In the genomic region with DNA sequence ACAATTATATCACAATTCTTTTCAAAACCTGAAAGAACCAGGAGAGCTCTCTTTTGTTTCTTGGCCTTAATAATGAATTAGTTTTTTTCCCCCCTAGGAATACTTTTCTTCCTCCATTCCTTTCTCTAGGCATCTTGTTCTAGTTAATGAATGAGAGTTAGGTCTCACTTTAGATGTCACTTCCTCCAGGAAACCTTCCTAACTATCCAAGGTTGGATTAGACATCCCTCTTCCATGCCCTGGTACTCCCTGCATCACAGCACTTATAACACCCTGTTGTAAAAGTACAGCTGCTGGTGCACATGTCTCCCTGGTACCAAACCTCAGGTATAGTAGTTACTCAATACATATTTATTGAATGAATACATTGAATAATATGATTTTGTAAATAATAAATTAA, we compare ENCODE assay signal across 18 cellular contexts. TPM values are rescaled to one million over a fixed set of nuclear protein-coding genes. Genes with fewer than 3 reads are reported as not detected.
DNase-seq lines count a peak whose midpoint lies in the region; ATAC-seq, FAIRE-seq and TF ChIP-seq lines count a peak whose summit lies in the region.
"Had no signal": no experiment of that assay in that cellular context is flagged by ENCODE, and none has a peak within 500 bp of the region (broad histone marks: within the 10 kb centered on the region; RNA-seq: fewer than 3 reads in every experiment).

No MANE protein-coding gene starts in this region.

- FAIRE-seq in endothelial cell of umbilical vein (lab: Jason Lieb, UNC): no peak

- H3K36me3 ChIP-seq in breast epithelium: no peaks in the 10 kb centered on the region
- H3K36me3 ChIP-seq in endothelial cell of umbilical vein (ENCODE audit: control insufficient read depth in 2 of 2, extremely low read depth in 1 of 2, insufficient read depth in 2 of 2, low read length in 2 of 2): no peaks in the 10 kb centered on the region

- no peaks in the 10 kb centered on the region for H3K9me3 ChIP-seq in breast epithelium
- no peaks in the 10 kb centered on the region for H3K9me3 ChIP-seq in endothelial cell of umbilical vein (replicated peaks; ENCODE audit: control insufficient read depth, insufficient read depth, low read length)

- TF ChIP-seq POLR2A in breast epithelium (IDR thresholded peaks at IDR 0.05): no peak
- TF ChIP-seq POLR2A in endothelial cell of umbilical vein (IDR thresholded peaks at IDR 0.05; ENCODE audit: low read depth, low read length): no peak

- peak overlapping the region; percentile 17 for H2AFZ ChIP-seq in endothelial cell of umbilical vein (ENCODE audit: low read depth, low read length)

- POLR2A ChIA-PET in MCF 10A (lab: Yijun Ruan, JAX): interaction anchor here (0.6 to 6.4 kb wide), 13 partner anchors 8 to 178 kb away, joined by 3 to 86 read pairs (median 6); partner anchors contain the start of genes DGKH and VWA8
- POLR2A ChIA-PET in endothelial cell of umbilical vein (lab: Charles Lee): interaction anchor here (0.7 to 1.2 kb wide), 2 partner anchors 22 to 64 kb away, joined by 3 read pairs; no protein-coding TSS in a partner anchor

- DNase-seq in MCF 10A (ENCODE audit: unreplicated experiment) (no peak), breast epithelium (ENCODE audit: low spot score in 2 of 2) (no peak), endothelial cell of umbilical vein (ENCODE audit: low read depth, low spot score) (no peak), left colon (no peak), anterior cingulate cortex (lab: John Stamatoyannopoulos, UW) (no peak)
- no peak for DNase-seq in activated T-cell treated with anti-CD3 and anti-CD28 coated beads, Interleukin-2, amount 50 U/mL, for 72 hours
- DNase-seq: DMS53, GDM1, Karpas-422, NCI-H1694, NCI-H2081, NCI-H446, NCI-H526, OCI-M1, SHP77 had no signal

- no peaks in the 10 kb centered on the region for H3K27me3 ChIP-seq in breast epithelium
- no peaks in the 10 kb centered on the region for H3K27me3 ChIP-seq in endothelial cell of umbilical vein (ENCODE audit: control insufficient read depth in 2 of 2, insufficient read depth in 2 of 2, low read length in 2 of 2)

- H3K4me1 ChIP-seq in breast epithelium (no peaks in the 10 kb centered on the region), endothelial cell of umbilical vein (ENCODE audit: control insufficient read depth, extremely low read depth, insufficient read depth, low read length) (peaks cover 16% of the 10 kb centered on the region)

- CTCF ChIA-PET in MCF 10A (lab: Yijun Ruan, JAX) (interaction anchor here (0.6 to 1.7 kb wide), 10 partner anchors 15 to 1848 kb away, joined by 3 to 5 read pairs (median 4); partner anchors contain the start of gene DGKH), endothelial cell of umbilical vein (lab: Charles Lee) (interaction anchor here (0.6 to 1.7 kb wide), 6 partner anchors 14 to 358 kb away, joined by 3 to 7 read pairs (median 4); no protein-coding TSS in a partner anchor)

- TF ChIP-seq CTCF in MCF 10A (IDR thresholded peaks at IDR 0.05; ENCODE audit: unreplicated experiment): no peak
- TF ChIP-seq CTCF in breast epithelium (IDR thresholded peaks at IDR 0.05): no peak
- TF ChIP-seq CTCF in endothelial cell of umbilical vein (IDR thresholded peaks at IDR 0.05; ENCODE audit: extremely low read depth in 1 of 2, insufficient read depth in 1 of 2, low read depth in 1 of 2, low read length in 2 of 2): no peak

- H3K4me2 ChIP-seq in endothelial cell of umbilical vein (ENCODE audit: insufficient read depth, low read length): no peak overlapping the region

- peak overlapping the region; percentile 95 for H3K27ac Mint-ChIP-seq in MCF 10A (ENCODE audit: low read depth, unreplicated experiment)
- no peak overlapping the region for H3K27ac Mint-ChIP-seq in activated T-cell treated with anti-CD3 and anti-CD28 coated beads, Interleukin-2, amount 50 U/mL, for 72 hours
- H3K27ac Mint-ChIP-seq: B cell had no signal

- no peak overlapping the region for H3K9ac ChIP-seq in endothelial cell of umbilical vein (replicated peaks; ENCODE audit: extremely low read depth, insufficient read depth, low read length)

- H3K9me1 ChIP-seq in endothelial cell of umbilical vein (replicated peaks; ENCODE audit: control insufficient read depth, extremely low read depth, insufficient read depth, low read length): no peaks in the 10 kb centered on the region

- intact Hi-C loops in MCF 10A (cut with micrococcal nuclease) (loop anchor here (2.0 to 5.0 kb wide), 2 partner anchors 14 to 45 kb away; no protein-coding TSS in a partner anchor), breast epithelium (cut with DNase I; ENCODE audit: low total_unique reads) (no loop called here), endothelial cell of umbilical vein (cut with micrococcal nuclease) (no loop called here), left colon (cut with DNase I, micrococcal nuclease) (no loop called here)

- no peaks in the 10 kb centered on the region for H3K79me2 ChIP-seq in endothelial cell of umbilical vein (ENCODE audit: control insufficient read depth, insufficient read depth, low read length)

- H3K27me3 Mint-ChIP-seq in MCF 10A (ENCODE audit: insufficient read depth, unreplicated experiment): no peaks in the 10 kb centered on the region
- H3K27me3 Mint-ChIP-seq in activated T-cell treated with anti-CD3 and anti-CD28 coated beads, Interleukin-2, amount 50 U/mL, for 72 hours (ENCODE audit: low read depth): peaks cover 14% of the 10 kb centered on the region

- no peak overlapping the region for H3K4me3 Mint-ChIP-seq in MCF 10A (ENCODE audit: unreplicated experiment)
- no peak overlapping the region for H3K4me3 Mint-ChIP-seq in activated T-cell treated with anti-CD3 and anti-CD28 coated beads, Interleukin-2, amount 50 U/mL, for 72 hours
- H3K4me3 Mint-ChIP-seq: B cell, CD14-positive monocyte had no signal

- ATAC-seq in left colon (peak; percentile 42), GM18520 (IDR thresholded peaks at IDR 0.05; ENCODE audit: unreplicated experiment) (no peak)
- no peak for ATAC-seq in activated T-cell treated with anti-CD3 and anti-CD28 coated beads, Interleukin-2, amount 50 U/mL, for 72 hours (replicated peaks in 1 of 2)

- H4K20me1 ChIP-seq in endothelial cell of umbilical vein (replicated peaks; ENCODE audit: control insufficient read depth, extremely low read depth, insufficient read depth, low read length): no peaks in the 10 kb centered on the region

- BruUV-seq in MCF 10A (replicated peaks; lab: Mats Ljungman, UMichigan) (no TSS peak), endothelial cell of umbilical vein (replicated peaks; lab: Mats Ljungman, UMichigan) (no TSS peak)

- H3K4me3 ChIP-seq in breast epithelium (no peak overlapping the region), endothelial cell of umbilical vein (replicated peaks in 1 of 3; ENCODE audit: insufficient read depth in 1 of 3, low read depth in 1 of 3, low read length in 3 of 3) (no peak overlapping the region)

- H3K27ac ChIP-seq in breast epithelium (no peak overlapping the region), endothelial cell of umbilical vein (ENCODE audit: insufficient read depth, low read depth, low read length) (no peak overlapping the region)

- peaks cover 29% of the 10 kb centered on the region for H3K4me1 Mint-ChIP-seq in MCF 10A (ENCODE audit: insufficient read depth, unreplicated experiment)
- no peaks in the 10 kb centered on the region for H3K4me1 Mint-ChIP-seq in activated T-cell treated with anti-CD3 and anti-CD28 coated beads, Interleukin-2, amount 50 U/mL, for 72 hours (ENCODE audit: low read depth)
- H3K4me1 Mint-ChIP-seq: B cell, CD14-positive monocyte had no signal

- dilution Hi-C loops in endothelial cell of umbilical vein (cut with MboI; ENCODE audit: extremely low pct_ligation_motif_present, low sequenced_read_pairs): no loop called here

- H3K9me3 Mint-ChIP-seq in MCF 10A (ENCODE audit: unreplicated experiment): no peaks in the 10 kb centered on the region
- no peaks in the 10 kb centered on the region for H3K9me3 Mint-ChIP-seq in activated T-cell treated with anti-CD3 and anti-CD28 coated beads, Interleukin-2, amount 50 U/mL, for 72 hours

- H3K36me3 Mint-ChIP-seq in MCF 10A (ENCODE audit: insufficient read depth, unreplicated experiment): no peaks in the 10 kb centered on the region
- H3K36me3 Mint-ChIP-seq in activated T-cell treated with anti-CD3 and anti-CD28 coated beads, Interleukin-2, amount 50 U/mL, for 72 hours (ENCODE audit: insufficient read depth in 2 of 2): no peaks in the 10 kb centered on the region
- H3K36me3 Mint-ChIP-seq: CD14-positive monocyte had no signal

TF ChIP-seq in endothelial cell of umbilical vein, 7 proteins besides CTCF, POLR2A, EP300 and RAD21:
- TF ChIP-seq MYC (IDR thresholded peaks at IDR 0.05; ENCODE audit: low read depth, low read length): no peak
- no peak for TF ChIP-seq EZH2 (IDR thresholded peaks at IDR 0.05; ENCODE audit: borderline replicate concordance, low read depth, low read length, severe bottlenecking)
- no peak for TF ChIP-seq FOS (IDR thresholded peaks at IDR 0.05; ENCODE audit: borderline replicate concordance, insufficient read depth, low read length)
- TF ChIP-seq GATA2 (IDR thresholded peaks at IDR 0.05; ENCODE audit: insufficient read depth, insufficient read length, low read depth, low read length): no peak
- TF ChIP-seq, protein P1, sequence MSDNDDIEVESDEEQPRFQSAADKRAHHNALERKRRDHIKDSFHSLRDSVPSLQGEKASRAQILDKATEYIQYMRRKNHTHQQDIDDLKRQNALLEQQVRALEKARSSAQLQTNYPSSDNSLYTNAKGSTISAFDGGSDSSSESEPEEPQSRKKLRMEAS (IDR thresholded peaks at IDR 0.05; ENCODE audit: insufficient read depth, insufficient read length): no peak
- TF ChIP-seq JUN (IDR thresholded peaks at IDR 0.05; ENCODE audit: borderline replicate concordance, insufficient read depth, insufficient read length, low read depth): no peak
- no peak for TF ChIP-seq POLR2AphosphoS5 (IDR thresholded peaks at IDR 0.05; ENCODE audit: insufficient read depth, low read depth, low read length)

RNA-seq across cellular contexts. Expression of gene DGKH, which starts 21.2 kb away (rescaled TPM):
- total RNA-seq in MCF 10A (2022): 18.4 and 22.3 TPM in 2 replicates
- 10 to 100 TPM; 11.5 to 19.0 (median 19.0) TPM for total RNA-seq in breast epithelium
- total RNA-seq in endothelial cell of umbilical vein: 30.1 and 32.9 TPM in 2 replicates
- polyA plus RNA-seq in endothelial cell of umbilical vein: 4.1 and 4.4 TPM in 2 replicates
- polyA plus RNA-seq in endothelial cell of umbilical vein (2011; cell fraction: cytosol; rRNA removed): 4.0 TPM in 2 replicates
- polyA plus RNA-seq in endothelial cell of umbilical vein (2011; cell fraction: nucleus; rRNA removed): 19.8 and 21.5 TPM in 2 replicates
- 10.7 and 13.6 TPM in 2 replicates for polyA plus RNA-seq in endothelial cell of umbilical vein (2012)
- 39.7 and 40.1 TPM in 2 replicates for polyA minus RNA-seq in endothelial cell of umbilical vein
- 5.7 TPM for polyA minus RNA-seq in endothelial cell of umbilical vein (2011; cell fraction: cytosol; rRNA and poly(A)+ RNA removed)
- 58.5 and 80.1 TPM in 2 replicates for polyA minus RNA-seq in endothelial cell of umbilical vein (2011; cell fraction: nucleus; rRNA and poly(A)+ RNA removed)
- 10 to 100 TPM; 16.8 to 22.3 TPM for total RNA-seq in left colon
- 10 to 100 TPM; 15.3 to 19.2 TPM for total RNA-seq in activated T-cell treated with anti-CD3 and anti-CD28 coated beads, Interleukin-2, amount 50 U/mL, for 72 hours
